Comparison of ENCODE assay signal across 8 cellular contexts in the genomic region with DNA sequence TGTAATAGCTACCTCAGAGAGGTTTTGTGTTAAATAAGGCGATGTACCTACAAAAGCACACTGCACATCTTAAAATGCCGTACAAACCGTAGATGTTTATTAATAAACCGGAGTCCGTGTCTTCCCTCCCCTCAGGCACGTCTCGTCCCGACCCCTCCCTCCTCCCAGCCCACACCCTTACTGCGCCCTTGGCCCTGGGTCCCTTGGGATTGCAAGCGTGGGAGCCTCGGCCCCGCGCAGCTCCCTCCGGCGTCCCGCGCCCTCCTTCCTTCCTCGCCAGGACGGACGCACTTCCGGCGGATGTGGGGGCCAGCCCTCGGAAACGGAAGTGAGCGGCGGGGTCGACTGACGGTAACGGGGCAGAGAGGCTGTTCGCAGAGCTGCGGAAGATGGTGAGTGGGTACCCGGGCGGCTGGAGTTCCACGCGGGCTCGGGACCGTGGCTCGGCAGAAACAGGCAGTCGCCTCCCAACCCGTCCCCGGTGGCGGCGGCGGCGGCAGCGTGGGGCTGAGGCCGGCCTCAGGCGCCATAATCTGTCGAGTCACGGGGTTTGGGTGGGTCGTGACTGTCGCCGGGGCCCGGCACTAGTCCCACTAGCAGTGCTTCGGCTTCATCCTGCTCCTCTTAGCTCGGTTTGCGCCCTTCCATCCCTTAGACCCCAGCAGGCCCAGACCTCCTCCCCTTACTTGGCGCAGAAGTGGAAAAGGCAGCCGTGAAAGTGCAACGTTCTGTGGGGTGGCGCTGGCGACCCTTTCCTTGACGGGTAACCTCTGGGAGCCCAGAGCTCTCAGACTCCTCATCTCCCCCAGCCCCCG. TPM values are rescaled to one million over a fixed set of nuclear protein-coding genes. Genes with fewer than 3 reads are reported as not detected.
DNase-seq lines count a peak whose midpoint lies in the region; ATAC-seq and TF ChIP-seq lines count a peak whose summit lies in the region.

A gene with protein sequence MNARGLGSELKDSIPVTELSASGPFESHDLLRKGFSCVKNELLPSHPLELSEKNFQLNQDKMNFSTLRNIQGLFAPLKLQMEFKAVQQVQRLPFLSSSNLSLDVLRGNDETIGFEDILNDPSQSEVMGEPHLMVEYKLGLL (plus strand): TSS at position 335 of the 815 bp plus-strand sequence. CDS start 55 bp downstream, at position 390.

- DNase-seq in BJ (ENCODE audit: low read depth) = peak; percentile 50
- DNase-seq in NCI-H69 (lab: John Stamatoyannopoulos, UW) = peak; percentile 92
- DNase-seq in activated CD4-positive, alpha-beta T cell treated with anti-CD3 and anti-CD28 coated beads, Interleukin-2, amount 50 U/mL, for 1 hour = peak; percentile 90
- peak; percentile 95 for DNase-seq in dedifferentiated amniotic fluid mesenchymal stem cell (ENCODE audit: extremely low spot score)
- peak; percentile 97 for DNase-seq in left kidney (ENCODE audit: low read depth, low spot score)
- peak; percentile 93 to 94 for DNase-seq in stimulated activated CD4-positive, alpha-beta T cell treated with anti-CD3 and anti-CD28 coated beads, Interleukin-2, amount 100 ng/mL, for 24 hours

- no peak for TF ChIP-seq CTCF in BJ (IDR thresholded peaks at IDR 0.05; ENCODE audit: insufficient read depth, low read depth, low read length)

- CTCF ChIA-PET in BJ (lab: Yijun Ruan, JAX) = interaction anchor here (0.8 to 1.9 kb wide), 7 partner anchors 19 to 353 kb away, joined by 3 to 5 read pairs (median 4); no protein-coding TSS in a partner anchor

- peak; percentile 95 for TF ChIP-seq POLR2A in GM19099 (IDR thresholded peaks at IDR 0.05; ENCODE audit: extremely low read depth, insufficient read length, low read depth)

- H3K4me3 ChIP-seq in BJ (ENCODE audit: low read depth, low read length) = peak within 1 kb of the TSS; percentile 61

- POLR2A ChIA-PET in BJ (lab: Charles Lee) = interaction anchor here (0.6 kb wide), 2 partner anchors 137 to 324 kb away, joined by 3 read pairs; no protein-coding TSS in a partner anchor

- no peaks in the 10 kb centered on the region for H3K27me3 ChIP-seq in BJ (ENCODE audit: control insufficient read depth, insufficient read depth, low read length)

- ATAC-seq in HG03378 (IDR thresholded peaks at IDR 0.05; ENCODE audit: unreplicated experiment) = peak; percentile 61

- H3K36me3 ChIP-seq in BJ (ENCODE audit: control insufficient read depth, insufficient read depth, low read length) = no peaks in the 10 kb centered on the region; the same call in none of the 2 replicates

RNA-seq across cellular contexts. Expression of the gene that starts here (rescaled TPM):
- polyA plus RNA-seq in BJ (2011; rRNA removed) = 25.9 and 94.0 TPM in 2 replicates
- 20.3 and 23.1 TPM in 2 replicates for polyA minus RNA-seq in BJ (2011; rRNA and poly(A)+ RNA removed)

Comparison
In these comparisons a context has a peak if more than half of its experiments do, and no peak if none do; other contexts are left out.
1. Peak in every context shown above with its lines: DNase-seq, ATAC-seq and H3K4me3 ChIP-seq.